Comparison of ENCODE assay signal across 16 cellular contexts in the genomic region with DNA sequence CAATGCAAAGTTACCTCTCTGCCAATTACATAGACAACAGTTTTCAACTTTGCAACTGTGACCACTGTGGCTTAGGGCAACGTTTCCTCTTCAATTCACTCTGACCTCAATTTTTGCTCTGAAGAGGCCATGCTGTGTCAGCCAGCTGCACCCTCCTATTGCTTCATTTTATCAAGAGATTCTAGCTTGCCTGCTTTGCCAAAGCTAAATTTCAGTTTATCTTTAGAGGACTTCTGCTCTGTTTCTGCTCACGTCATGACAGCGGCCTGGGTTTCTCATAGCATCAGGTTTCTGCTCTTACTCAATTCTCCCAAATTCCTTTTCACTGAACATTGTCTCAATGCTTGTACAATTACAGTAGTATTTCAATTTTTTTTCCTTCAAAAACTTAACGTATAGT.
A peak's percentile ranks its signal among the peaks of the same experiment; 100 is the strongest.
DNase-seq lines count a peak whose midpoint lies in the region; ATAC-seq and TF ChIP-seq lines count a peak whose summit lies in the region.
"Had no signal": no experiment of that assay in that cellular context is flagged by ENCODE, and none has a peak within 500 bp of the region (broad histone marks: within the 10 kb centered on the region; RNA-seq: fewer than 3 reads in every experiment).

No MANE protein-coding gene starts in this region.

- ATAC-seq in HG03432 (IDR thresholded peaks at IDR 0.05; ENCODE audit: unreplicated experiment) (no peak), gastrocnemius medialis (no peak)
- ATAC-seq: stimulated activated effector memory CD8-positive, alpha-beta T cell treated with anti-CD3 and anti-CD28 coated beads, Interleukin-12 subunit alpha, Interleukin-12 subunit beta, amount 100 ng/mL, for 72 hours had no signal

- no peaks in the 10 kb centered on the region for H3K4me1 ChIP-seq in ovary (ENCODE audit: insufficient read depth)
- H3K4me1 ChIP-seq in gastrocnemius medialis, result no peaks in the 10 kb centered on the region

- H3K27me3 ChIP-seq in ovary, result no peaks in the 10 kb centered on the region
- no peaks in the 10 kb centered on the region for H3K27me3 ChIP-seq in gastrocnemius medialis

- TF ChIP-seq POLR2A in ovary (IDR thresholded peaks at IDR 0.05) (no peak), gastrocnemius medialis (IDR thresholded peaks at IDR 0.05) (no peak)

- intact Hi-C loops in ovary (cut with DNase I) (loop anchor here in 2 of 4 donors (10.0 kb wide), 3 partner anchors 379 to 589 kb away; no protein-coding TSS in a partner anchor), gastrocnemius medialis (cut with DNase I; ENCODE audit: low total_unique reads) (no loop called here)

- TF ChIP-seq CTCF in fibroblast of villous mesenchyme (IDR thresholded peaks at IDR 0.05; ENCODE audit: insufficient read depth, low read depth, low read length), result no peak
- TF ChIP-seq CTCF in ovary (IDR thresholded peaks at IDR 0.05), result no peak
- no peak for TF ChIP-seq CTCF in gastrocnemius medialis (IDR thresholded peaks at IDR 0.05 in 4 of 5, conservative IDR thresholded peaks at IDR 0.05 in 1 of 5)

- WGBS in ovary, 3 donors, result 55 to 61% (median 59%) methylated on average over 4 of the region's 4 CpGs

- in situ Hi-C loops in G401 (cut with HindIII; ENCODE audit: low sequenced_read_pairs), result no loop called here
- in situ Hi-C loops in gastrocnemius medialis (cut with MboI; ENCODE audit: low sequenced_read_pairs in 4 of 4), result loop anchor here in 3 of 4 donors (10.0 to 25.0 kb wide), 5 partner anchors 271 to 579 kb away; no protein-coding TSS in a partner anchor

- no peak for TF ChIP-seq EP300 in ovary (IDR thresholded peaks at IDR 0.05)

- H3K4me3 ChIP-seq in fibroblast of villous mesenchyme (ENCODE audit: low read depth, low read length) (no peak overlapping the region), ovary (no peak overlapping the region), gastrocnemius medialis (no peak overlapping the region)
- H3K4me3 ChIP-seq: coronary artery, HAP-1 had no signal

- H3K9me3 ChIP-seq in ovary, result no peaks in the 10 kb centered on the region
- H3K9me3 ChIP-seq in gastrocnemius medialis, result no peaks in the 10 kb centered on the region
- H3K9me3 ChIP-seq: HAP-1 had no signal

- H3K27ac ChIP-seq in ovary (no peak overlapping the region), gastrocnemius medialis (no peak overlapping the region)
- H3K27ac ChIP-seq: coronary artery had no signal

- H3K27ac Mint-ChIP-seq in activated T-cell treated with anti-CD3 and anti-CD28 coated beads, Interleukin-2, amount 50 U/mL, for 24 hours, result no peak overlapping the region
- H3K27ac Mint-ChIP-seq: stimulated activated effector memory CD8-positive, alpha-beta T cell treated with anti-CD3 and anti-CD28 coated beads, Interleukin-12 subunit alpha, Interleukin-12 subunit beta, amount 100 ng/mL, for 72 hours had no signal

- H3K9me3 Mint-ChIP-seq in activated T-cell treated with anti-CD3 and anti-CD28 coated beads, Interleukin-2, amount 50 U/mL, for 24 hours, result no peaks in the 10 kb centered on the region
- H3K9me3 Mint-ChIP-seq: stimulated activated effector memory CD8-positive, alpha-beta T cell treated with anti-CD3 and anti-CD28 coated beads, Interleukin-12 subunit alpha, Interleukin-12 subunit beta, amount 100 ng/mL, for 72 hours had no signal

- DNase-seq in G401 (ENCODE audit: low spot score) (peak; percentile 18), SK-N-DZ (ENCODE audit: low spot score) (peak; percentile 28), fibroblast of villous mesenchyme (ENCODE audit: low read depth) (peak; percentile 94), ovary (peak in 4 of 5 donors; percentile 37 to 56 (median 50)), gastrocnemius medialis (no peak)
- no peak for DNase-seq in stimulated activated naive CD4-positive, alpha-beta T cell treated with Interleukin-2 at 50 U/mL for 16 hours (lab: John Stamatoyannopoulos, UW)
- DNase-seq in activated T-cell treated with anti-CD3 and anti-CD28 coated beads, Interleukin-2, amount 50 U/mL, for 24 hours, result no peak
- DNase-seq: activated CD4-positive, CD25-positive, alpha-beta regulatory T cell treated with anti-CD3 and anti-CD28 coated beads, Interleukin-2, amount 50 U/mL, for 72 hours; activated effector memory CD4-positive, alpha-beta T cell treated with Interleukin-2 at 50 U/mL for 16 hours; hippocampal formation; KBM-7; NCI-H2171 had no signal

- H3K4me3 Mint-ChIP-seq in activated T-cell treated with anti-CD3 and anti-CD28 coated beads, Interleukin-2, amount 50 U/mL, for 24 hours, result no peak overlapping the region
- H3K4me3 Mint-ChIP-seq: stimulated activated effector memory CD8-positive, alpha-beta T cell treated with anti-CD3 and anti-CD28 coated beads, Interleukin-12 subunit alpha, Interleukin-12 subunit beta, amount 100 ng/mL, for 72 hours had no signal

- H3K36me3 ChIP-seq in ovary, result no peaks in the 10 kb centered on the region
- H3K36me3 ChIP-seq in gastrocnemius medialis, result no peaks in the 10 kb centered on the region
- H3K36me3 ChIP-seq: HAP-1 had no signal

- no peaks in the 10 kb centered on the region for H3K36me3 Mint-ChIP-seq in activated T-cell treated with anti-CD3 and anti-CD28 coated beads, Interleukin-2, amount 50 U/mL, for 24 hours (ENCODE audit: low read depth)
- H3K36me3 Mint-ChIP-seq: stimulated activated effector memory CD8-positive, alpha-beta T cell treated with anti-CD3 and anti-CD28 coated beads, Interleukin-12 subunit alpha, Interleukin-12 subunit beta, amount 100 ng/mL, for 72 hours had no signal

- peaks cover 7% of the 10 kb centered on the region for H3K27me3 Mint-ChIP-seq in activated T-cell treated with anti-CD3 and anti-CD28 coated beads, Interleukin-2, amount 50 U/mL, for 24 hours

- H3K4me1 Mint-ChIP-seq in activated T-cell treated with anti-CD3 and anti-CD28 coated beads, Interleukin-2, amount 50 U/mL, for 24 hours (ENCODE audit: low read depth), result no peaks in the 10 kb centered on the region
- H3K4me1 Mint-ChIP-seq: stimulated activated effector memory CD8-positive, alpha-beta T cell treated with anti-CD3 and anti-CD28 coated beads, Interleukin-12 subunit alpha, Interleukin-12 subunit beta, amount 100 ng/mL, for 72 hours had no signal

Comparison
In these comparisons a context has a peak if more than half of its experiments do, and no peak if none do; other contexts are left out.
1. DNase-seq: peak in G401 (single experiment), SK-N-DZ (single experiment), fibroblast of villous mesenchyme (single experiment) and ovary (4 of 5); none in stimulated activated naive CD4-positive, alpha-beta T cell treated with Interleukin-2 at 50 U/mL for 16 hours (single experiment), activated T-cell treated with anti-CD3 and anti-CD28 coated beads, Interleukin-2, amount 50 U/mL, for 24 hours (single experiment) and gastrocnemius medialis (0 of 2).